In the genomic region with DNA sequence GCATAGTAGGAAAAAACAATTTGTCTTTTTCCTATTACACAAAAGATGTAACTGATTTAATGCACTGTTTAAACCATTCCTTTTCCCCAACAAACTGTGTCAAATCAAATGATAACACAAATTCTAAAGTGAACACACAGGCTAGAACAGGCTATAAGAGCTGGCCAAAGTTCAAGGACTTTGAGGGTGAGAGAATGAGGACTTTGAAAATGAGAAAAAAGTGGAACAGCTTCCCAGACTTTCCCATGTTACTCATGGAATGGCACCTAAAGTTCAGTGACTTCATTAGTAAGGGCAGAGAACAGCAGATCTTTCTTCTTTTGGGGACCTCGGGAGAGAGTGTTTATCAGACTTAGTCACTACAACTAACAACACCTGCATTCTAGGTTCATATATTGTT, we compare ENCODE assay signal across 1 cellular context.
A peak's percentile ranks its signal among the peaks of the same experiment; 100 is the strongest.
TF ChIP-seq lines count a peak whose summit lies in the region.

No MANE protein-coding gene starts in this region.

TF ChIP-seq in HepG2, 621 proteins besides CTCF, POLR2A, EP300 and RAD21:
- no peak for TF ChIP-seq CCDC6 (CRISPR knock-in tag; IDR thresholded peaks at IDR 0.05)
- no peak for TF ChIP-seq ATM (IDR thresholded peaks at IDR 0.05; ENCODE audit: borderline replicate concordance)
- peak; percentile 45; the same call in 1 of the 2 replicates for TF ChIP-seq NCOR1 (IDR thresholded peaks at IDR 0.05; ENCODE audit: borderline replicate concordance, low read length)
- no peak for TF ChIP-seq ZNF557 (CRISPR knock-in tag; IDR thresholded peaks at IDR 0.05)
- TF ChIP-seq SOX6 (IDR thresholded peaks at IDR 0.05) = no peak
- 0 out of 2 replicates have a peak, but pooled peaks have one; percentile 9 for TF ChIP-seq SOX6 (CRISPR knock-in tag; IDR thresholded peaks at IDR 0.05)
- TF ChIP-seq JUNB (CRISPR knock-in tag; IDR thresholded peaks at IDR 0.05; ENCODE audit: borderline replicate concordance) = no peak
- no peak for TF ChIP-seq ZNF598 (CRISPR knock-in tag; IDR thresholded peaks at IDR 0.05; ENCODE audit: borderline replicate concordance)
- TF ChIP-seq ZBTB20 (CRISPR knock-in tag; IDR thresholded peaks at IDR 0.05; ENCODE audit: borderline replicate concordance, low read depth) = no peak
- TF ChIP-seq NKX3-1 (CRISPR knock-in tag; IDR thresholded peaks at IDR 0.05) = no peak
- TF ChIP-seq NRL (CRISPR knock-in tag; IDR thresholded peaks at IDR 0.05; ENCODE audit: borderline replicate concordance) = no peak
- no peak for TF ChIP-seq HNRNPH1 (optimal IDR thresholded peaks at IDR 0.05; ENCODE audit: low read depth, low read length)
- peak; percentile 45 for TF ChIP-seq ARID5B (CRISPR knock-in tag; IDR thresholded peaks at IDR 0.05)
- TF ChIP-seq ARNT (IDR thresholded peaks at IDR 0.05) = no peak
- TF ChIP-seq ZNF431 (CRISPR knock-in tag; IDR thresholded peaks at IDR 0.05; ENCODE audit: borderline replicate concordance, low read depth) = no peak
- TF ChIP-seq PHF20 (CRISPR knock-in tag; IDR thresholded peaks at IDR 0.05) = no peak
- peak; percentile 60 for TF ChIP-seq HNF4A (CRISPR knock-in tag; IDR thresholded peaks at IDR 0.05)
- peak; percentile 34; the same call in 1 of the 2 replicates for TF ChIP-seq RARA (CRISPR knock-in tag; IDR thresholded peaks at IDR 0.05)
- no peak for TF ChIP-seq SP140L (CRISPR knock-in tag; IDR thresholded peaks at IDR 0.05; ENCODE audit: borderline replicate concordance)
- TF ChIP-seq RELA (CRISPR knock-in tag; IDR thresholded peaks at IDR 0.05) = no peak
- TF ChIP-seq RCOR2 (CRISPR knock-in tag; IDR thresholded peaks at IDR 0.05) = no peak
- TF ChIP-seq HINFP (CRISPR knock-in tag; IDR thresholded peaks at IDR 0.05; ENCODE audit: low read depth) = no peak
- TF ChIP-seq ADNP (CRISPR knock-in tag; IDR thresholded peaks at IDR 0.05) = no peak
- TF ChIP-seq ZNF251 (CRISPR knock-in tag; IDR thresholded peaks at IDR 0.05) = no peak
- TF ChIP-seq TBX3 (IDR thresholded peaks at IDR 0.05; ENCODE audit: borderline replicate concordance) = no peak
- no peak for TF ChIP-seq ZNF780A (CRISPR knock-in tag; IDR thresholded peaks at IDR 0.05)
- TF ChIP-seq, protein P1, sequence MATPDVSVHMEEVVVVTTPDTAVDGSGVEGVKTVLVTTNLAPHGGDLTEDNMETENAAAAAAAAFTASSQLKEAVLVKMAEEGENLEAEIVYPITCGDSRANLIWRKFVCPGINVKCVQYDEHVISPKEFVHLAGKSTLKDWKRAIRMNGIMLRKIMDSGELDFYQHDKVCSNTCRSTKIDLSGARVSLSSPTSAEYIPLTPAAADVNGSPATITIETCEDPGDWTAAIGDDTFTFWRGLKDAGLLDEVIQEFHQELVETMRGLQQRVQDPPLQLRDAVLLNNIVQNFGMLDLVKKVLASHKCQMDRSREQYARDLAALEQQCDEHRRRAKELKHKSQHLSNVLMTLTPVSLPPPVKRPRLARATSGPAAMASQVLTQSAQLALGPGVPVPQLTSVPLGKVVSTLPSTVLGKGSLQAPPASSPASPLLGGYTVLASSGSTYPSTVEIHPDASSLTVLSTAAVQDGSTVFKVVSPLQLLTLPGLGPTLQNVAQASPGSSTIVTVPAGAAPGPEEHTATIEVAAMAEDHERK (CRISPR knock-in tag; IDR thresholded peaks at IDR 0.05; ENCODE audit: low read depth) = no peak
